In the genomic region with DNA sequence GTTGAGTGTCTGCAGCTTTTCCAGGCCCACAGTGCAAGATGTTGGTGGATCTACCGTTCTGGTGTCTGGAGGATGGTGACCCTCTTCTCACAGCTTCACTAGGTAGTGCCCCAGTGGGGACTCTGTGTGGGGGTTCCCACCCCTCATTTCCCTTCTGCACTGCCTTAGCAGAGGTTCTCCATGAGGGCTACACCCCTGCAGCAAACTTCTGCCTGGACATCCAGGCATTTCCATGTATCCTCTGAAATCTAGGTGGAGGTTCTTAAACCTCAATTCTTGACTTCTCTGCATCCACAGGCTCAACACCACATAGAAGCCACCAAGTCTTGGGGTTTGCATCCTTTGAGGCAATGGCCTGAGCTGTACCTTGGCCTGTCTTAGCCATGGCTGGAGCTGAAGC, we compare ENCODE assay signal across 8 cellular contexts. TPM values are rescaled to one million over a fixed set of nuclear protein-coding genes. Genes with fewer than 3 reads are reported as not detected.
"Had no signal": no experiment of that assay in that cellular context is flagged by ENCODE, and none has a peak within 500 bp of the region (broad histone marks: within the 10 kb centered on the region; RNA-seq: fewer than 3 reads in every experiment).

No MANE protein-coding gene starts in this region.

- FAIRE-seq: HepG2, HTR-8/SVneo had no signal

- H3K4me2 ChIP-seq: KMS-11 had no signal

- ATAC-seq: HepG2 had no signal

- H3K9ac ChIP-seq: KMS-11 had no signal

- H3K4me3 Mint-ChIP-seq: IgD-negative memory B cell had no signal

- DNase-seq: IMR-90, KBM-7, KG1 had no signal

- H3K27ac ChIP-seq: HL-60, KMS-11 had no signal

- H3K27me3 Mint-ChIP-seq: IgD-negative memory B cell had no signal

RNA-seq across cellular contexts. Expression of a gene that starts 14.3 kb away (rescaled TPM):
- total RNA-seq: HepG2 had no signal
